Comparison of ENCODE assay signal across 7 cellular contexts in genomic region chr17:76709077-76709950, GRCh38. TPM values are rescaled to one million over a fixed set of nuclear protein-coding genes. Genes with fewer than 3 reads are reported as not detected.
DNase-seq lines count a peak whose midpoint lies in the region; ATAC-seq and TF ChIP-seq lines count a peak whose summit lies in the region.

No MANE protein-coding gene starts in this region.

- no peak overlapping the region for H2AFZ ChIP-seq in PC-9

- POLR2A ChIA-PET in PC-9 (lab: Charles Lee; ENCODE audit: unreplicated experiment), result no interaction called here

- H3K4me3 ChIP-seq in epithelial cell of esophagus (ENCODE audit: low read length) (peak overlapping the region; percentile 49), mucosa of rectum (ENCODE audit: low read length in 2 of 2) (peak overlapping the region; percentile 51 to 63), uterus (peak overlapping the region; percentile 61 to 77), PC-9 (no peak overlapping the region)

- peak; percentile 51 to 64 for TF ChIP-seq POLR2A in uterus (IDR thresholded peaks at IDR 0.05)

- peak; percentile 94 for DNase-seq in H4 (ENCODE audit: low spot score)
- peak; percentile 42 to 82 for DNase-seq in SHP77 (lab: John Stamatoyannopoulos, UW)
- peak; percentile 88 for DNase-seq in epithelial cell of esophagus (ENCODE audit: low read depth)
- DNase-seq in uterus, result peak; percentile 91 to 95
- DNase-seq in PC-9, result no peak

- H3K9ac ChIP-seq in mucosa of rectum (ENCODE audit: low read depth in 1 of 2, low read length in 2 of 2), result peak overlapping the region; percentile 47 to 53

- no peaks in the 10 kb centered on the region for H4K20me1 ChIP-seq in PC-9 (ENCODE audit: insufficient read depth)

- no peaks in the 10 kb centered on the region for H3K9me3 ChIP-seq in mucosa of rectum (ENCODE audit: control insufficient read depth in 2 of 2, low read length in 2 of 2)
- no peaks in the 10 kb centered on the region for H3K9me3 ChIP-seq in uterus
- H3K9me3 ChIP-seq in PC-9 (ENCODE audit: insufficient read depth, low read depth), result no peaks in the 10 kb centered on the region

- intact Hi-C loops in uterus (cut with DNase I; ENCODE audit: low total_unique reads), result no loop called here
- intact Hi-C loops in PC-9 (cut with micrococcal nuclease; ENCODE audit: unreplicated experiment), result no loop called here

- H3K27me3 ChIP-seq in mucosa of rectum (ENCODE audit: control insufficient read depth in 2 of 2, insufficient read depth in 2 of 2, low read length in 2 of 2) (no peaks in the 10 kb centered on the region), uterus (no peaks in the 10 kb centered on the region), PC-9 (ENCODE audit: insufficient read depth, low read depth) (no peaks in the 10 kb centered on the region)

- TF ChIP-seq CTCF in epithelial cell of esophagus (IDR thresholded peaks at IDR 0.05; ENCODE audit: insufficient read depth, low read depth, low read length, missing control alignments) (no peak), uterus (IDR thresholded peaks at IDR 0.05) (no peak), PC-9 (conservative IDR thresholded peaks at IDR 0.05) (no peak)

- CTCF ChIA-PET in PC-9 (lab: Charles Lee), result no interaction called here

- no peaks in the 10 kb centered on the region for H3K9me2 ChIP-seq in PC-9 (ENCODE audit: insufficient read depth)

- H3K4me1 ChIP-seq in mucosa of rectum (ENCODE audit: control insufficient read depth in 2 of 2, insufficient read depth in 2 of 2, low read length in 2 of 2), result peaks cover 8 to 11% of the 10 kb centered on the region in 2 donors
- H3K4me1 ChIP-seq in uterus, result peaks cover 0 to 10% of the 10 kb centered on the region in 2 donors
- H3K4me1 ChIP-seq in PC-9 (replicated peaks; ENCODE audit: insufficient read depth), result 0 out of 2 replicates have a peak, but pooled peaks cover 6% of the 10 kb centered on the region

- H3F3A ChIP-seq in PC-9 (ENCODE audit: insufficient read depth, low read depth), result no peaks in the 10 kb centered on the region; the same call in 1 of the 2 replicates

- H3K36me3 ChIP-seq in mucosa of rectum (ENCODE audit: control insufficient read depth in 2 of 2, insufficient read depth in 2 of 2, low read length in 2 of 2) (peaks cover 6 to 7% of the 10 kb centered on the region in 2 donors), uterus (no peaks in the 10 kb centered on the region), PC-9 (ENCODE audit: low read depth) (no peaks in the 10 kb centered on the region)

- no peak for ATAC-seq in HG03175 (IDR thresholded peaks at IDR 0.05; ENCODE audit: unreplicated experiment)

- no TSS peak for BruUV-seq in PC-9 (replicated peaks; lab: Mats Ljungman, UMichigan)

- H3K4me2 ChIP-seq in PC-9, result no peak overlapping the region

- H3K27ac ChIP-seq in mucosa of rectum (ENCODE audit: low read depth in 2 of 2, low read length in 2 of 2), result peak overlapping the region; percentile 76 to 84
- H3K27ac ChIP-seq in uterus, result peak overlapping the region; percentile 85 to 96
- no peak overlapping the region for H3K27ac ChIP-seq in PC-9

- no peaks in the 10 kb centered on the region for H3K79me2 ChIP-seq in PC-9 (ENCODE audit: low read depth)

RNA-seq across cellular contexts. Expression of gene MXRA7, which starts 1.5 kb away (rescaled TPM):
- total RNA-seq in H4 (2014; rRNA removed; shearing (Covaris generic)), result 149 and 167 TPM in 2 replicates
- total RNA-seq in uterus (100 to 1,000 TPM; 174 to 250 (median 197) TPM), PC-9 (2021) (5.5 and 8.9 TPM in 2 replicates)

RNA-seq across cellular contexts. Expression of gene JMJD6, which starts 17.1 kb away (rescaled TPM):
- 29.3 and 33.4 TPM in 2 replicates for total RNA-seq in H4 (2014; rRNA removed; shearing (Covaris generic))
- 10 to 100 TPM in 3 of 4 donors, 1 to 10 TPM in 1; 5.9 to 40.8 (median 21.2) TPM for total RNA-seq in uterus
- total RNA-seq in PC-9 (2021), result 19.4 and 25.2 TPM in 2 replicates

RNA-seq across cellular contexts. Expression of gene METTL23, which starts 17.3 kb away (rescaled TPM):
- total RNA-seq in H4 (2014; rRNA removed; shearing (Covaris generic)), result 77.5 and 112 TPM in 2 replicates
- 10 to 100 TPM; 13.8 to 32.5 (median 21.6) TPM for total RNA-seq in uterus
- total RNA-seq in PC-9 (2021), result 31.7 and 40.5 TPM in 2 replicates

RNA-seq across cellular contexts. Expression of gene SRSF2, which starts 27.8 kb away (rescaled TPM):
- 225 and 330 TPM in 2 replicates for total RNA-seq in H4 (2014; rRNA removed; shearing (Covaris generic))
- total RNA-seq in uterus (100 to 1,000 TPM; 127 to 753 (median 167) TPM), PC-9 (2021) (186 and 187 TPM in 2 replicates)

RNA-seq across cellular contexts. Expression of gene MFSD11, which starts 28.6 kb away (rescaled TPM):
- total RNA-seq in H4 (2014; rRNA removed; shearing (Covaris generic)), result 33.5 and 36.7 TPM in 2 replicates
- total RNA-seq in uterus (10 to 100 TPM; 32.0 to 69.2 (median 45.2) TPM), PC-9 (2021) (43.8 and 47.3 TPM in 2 replicates)

Comparison
In these comparisons a context has a peak if more than half of its experiments do, and no peak if none do; other contexts are left out.
1. DNase-seq: peak in H4 (single experiment), SHP77 (2 of 2), epithelial cell of esophagus (single experiment) and uterus (2 of 2); none in PC-9 (0 of 2).
2. RNA of gene MXRA7, which starts 1.5 kb away (total RNA-seq): 174 to 250 TPM in uterus and 149 to 167 TPM in H4; 5.5 to 8.9 TPM in PC-9; every median in the first group is over 10 times any median in the second.